ENCODE assay signal across 14 cellular contexts in genomic region chr1:186189156-186189555, GRCh38.
"Had no signal": no experiment of that assay in that cellular context is flagged by ENCODE, and none has a peak within 500 bp of the region (broad histone marks: within the 10 kb centered on the region; RNA-seq: fewer than 3 reads in every experiment).

No MANE protein-coding gene starts in this region.

- H3K27me3 Mint-ChIP-seq: activated B cell treated with CpG ODN at 0.5 μM for 24 hours had no signal

- H3K4me3 Mint-ChIP-seq: activated B cell treated with CpG ODN at 0.5 μM for 24 hours; activated naive CD8-positive, alpha-beta T cell treated with anti-CD3 and anti-CD28 coated beads for 36 hours; mesothelial cell of epicardium had no signal

- H3K27me3 ChIP-seq: esophagus muscularis mucosa, pancreas, uterus had no signal

- H3K4me3 ChIP-seq: esophagus muscularis mucosa, pancreas, thoracic aorta, uterus had no signal

- H3K27ac ChIP-seq: esophagus muscularis mucosa, pancreas, uterus had no signal

- H3K27ac Mint-ChIP-seq: activated B cell treated with CpG ODN at 0.5 μM for 24 hours; activated naive CD8-positive, alpha-beta T cell treated with anti-CD3 and anti-CD28 coated beads for 36 hours; mesothelial cell of epicardium had no signal

- H3K4me1 ChIP-seq: uterus had no signal

- H3K36me3 Mint-ChIP-seq: activated naive CD8-positive, alpha-beta T cell treated with anti-CD3 and anti-CD28 coated beads for 36 hours had no signal

- H3K9me3 ChIP-seq: esophagus muscularis mucosa, pancreas, thoracic aorta, uterus had no signal

- H3K36me3 ChIP-seq: pancreas, uterus had no signal

- DNase-seq: activated B cell treated with CpG ODN at 0.5 μM for 24 hours; activated CD4-positive, alpha-beta T cell treated with anti-CD3 and anti-CD28 coated beads for 48 hours; activated naive CD8-positive, alpha-beta T cell treated with anti-CD3 and anti-CD28 coated beads for 36 hours; aorta; foreskin melanocyte; pancreas; stimulated activated CD4-positive, alpha-beta T cell treated with anti-CD3 and anti-CD28 coated beads, Interleukin-12 subunit alpha, Interleukin-12 subunit beta, amount 100 ng/mL, for 4 hours; stimulated activated CD4-positive, alpha-beta T cell treated with anti-CD3 and anti-CD28 coated beads, Interleukin-2, amount 100 ng/mL, for 24 hours; SW 1271; uterus had no signal

- H3K9me3 Mint-ChIP-seq: activated B cell treated with CpG ODN at 0.5 μM for 24 hours; activated naive CD8-positive, alpha-beta T cell treated with anti-CD3 and anti-CD28 coated beads for 36 hours had no signal

- ATAC-seq: pancreas, sciatic nerve had no signal
